ENCODE assay signal across 15 cellular contexts in the genomic region with DNA sequence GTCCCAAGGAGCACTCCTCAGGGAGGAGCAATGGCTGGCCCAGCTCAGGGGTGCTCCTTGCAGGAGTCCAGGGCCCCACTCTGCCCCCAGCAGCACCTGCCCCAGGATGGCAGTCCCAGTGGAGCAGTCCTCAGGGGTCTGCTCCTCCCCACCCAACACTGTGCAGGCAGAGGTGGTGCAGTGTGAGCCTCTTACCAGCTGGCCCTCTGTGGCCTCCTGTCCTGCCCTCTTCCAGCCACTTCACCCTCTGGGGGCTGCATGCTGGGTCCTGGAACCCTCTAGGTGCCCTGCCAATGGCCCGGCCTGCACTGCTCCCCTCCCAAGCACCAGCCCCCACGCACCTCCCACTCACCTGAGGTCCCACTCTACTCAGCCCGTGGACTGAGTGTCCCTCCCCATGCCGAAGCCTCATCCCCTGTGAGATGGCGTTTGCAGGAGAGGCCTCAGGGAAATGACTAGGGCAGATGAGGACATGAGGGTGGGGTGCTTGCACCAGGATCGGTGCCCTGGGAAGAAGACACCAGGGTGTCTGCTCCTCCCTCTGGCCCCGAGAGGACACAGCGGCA. TPM values are rescaled to one million over a fixed set of nuclear protein-coding genes. Genes with fewer than 3 reads are reported as not detected.
DNase-seq lines count a peak whose midpoint lies in the region; TF ChIP-seq lines count a peak whose summit lies in the region.
"Had no signal": no experiment of that assay in that cellular context is flagged by ENCODE, and none has a peak within 500 bp of the region (broad histone marks: within the 10 kb centered on the region; RNA-seq: fewer than 3 reads in every experiment).

No MANE protein-coding gene starts in this region.

- no peak overlapping the region for H3K4me3 ChIP-seq in osteoblast (ENCODE audit: insufficient read depth, low read length)

- DNase-seq in activated CD4-positive, alpha-beta T cell treated with anti-CD3 and anti-CD28 coated beads, Interleukin-2, amount 10 ng/mL, durations not matched to agents 24 days and 14 days, result peak; percentile 33
- DNase-seq in activated CD4-positive, alpha-beta T cell treated with anti-CD3 and anti-CD28 coated beads, Interleukin-2, amount 10 ng/mL, durations not matched to agents 7 days and 5 days, result no peak
- peak; percentile 6 for DNase-seq in D341Med (ENCODE audit: low spot score)
- DNase-seq in islet precursor cell, result peak; percentile 50
- DNase-seq in osteoblast (ENCODE audit: insufficient read length, low spot score, missing footprints), result peak; percentile 58
- no peak for DNase-seq in NCI-H1417 treated with DMSO at 0.1 percent for 48 hours (lab: John Stamatoyannopoulos, UW)
- DNase-seq in substantia nigra (lab: John Stamatoyannopoulos, UW), result no peak
- DNase-seq in DMS114 treated with DMSO at 0.1 percent for 48 hours (lab: John Stamatoyannopoulos, UW; ENCODE audit: unreplicated experiment), result no peak
- DNase-seq: 8988T; CD4-positive, alpha-beta memory T cell; NCI-H1436; NCI-H2029; NCI-H748 treated with DMSO at 0.1 percent for 48 hours; OCI-M1 had no signal

- no peak overlapping the region for H3K4me2 ChIP-seq in osteoblast (ENCODE audit: insufficient read depth, low read length)

- no peaks in the 10 kb centered on the region for H3K9me3 ChIP-seq in osteoblast (ENCODE audit: low read depth, low read length)

- H3K36me3 ChIP-seq in osteoblast (ENCODE audit: insufficient read depth, low read length), result no peaks in the 10 kb centered on the region

- H3K27ac ChIP-seq in osteoblast (ENCODE audit: low read depth, low read length), result no peak overlapping the region
- H3K27ac ChIP-seq in substantia nigra (ENCODE audit: low read depth, low read length, poor library complexity, severe bottlenecking), result no peak overlapping the region

- H3K4me3 Mint-ChIP-seq in activated CD4-positive, alpha-beta T cell treated with anti-CD3 and anti-CD28 coated beads, Interleukin-2, amount 10 ng/mL, durations not matched to agents 24 days and 14 days, result no peak overlapping the region
- H3K4me3 Mint-ChIP-seq in activated CD4-positive, alpha-beta T cell treated with anti-CD3 and anti-CD28 coated beads, Interleukin-2, amount 10 ng/mL, durations not matched to agents 7 days and 5 days, result no peak overlapping the region
- H3K4me3 Mint-ChIP-seq: CD4-positive, alpha-beta memory T cell; H9 had no signal

- H3K79me2 ChIP-seq in osteoblast (ENCODE audit: insufficient read depth, low read length), result no peaks in the 10 kb centered on the region

- no peak overlapping the region for H2AFZ ChIP-seq in osteoblast (ENCODE audit: low read length)

- H3K4me1 Mint-ChIP-seq in activated CD4-positive, alpha-beta T cell treated with anti-CD3 and anti-CD28 coated beads, Interleukin-2, amount 10 ng/mL, durations not matched to agents 24 days and 14 days, result no peaks in the 10 kb centered on the region
- no peaks in the 10 kb centered on the region for H3K4me1 Mint-ChIP-seq in activated CD4-positive, alpha-beta T cell treated with anti-CD3 and anti-CD28 coated beads, Interleukin-2, amount 10 ng/mL, durations not matched to agents 7 days and 5 days
- H3K4me1 Mint-ChIP-seq: CD4-positive, alpha-beta memory T cell had no signal

- H3K9me3 Mint-ChIP-seq in activated CD4-positive, alpha-beta T cell treated with anti-CD3 and anti-CD28 coated beads, Interleukin-2, amount 10 ng/mL, durations not matched to agents 24 days and 14 days, result no peaks in the 10 kb centered on the region
- no peaks in the 10 kb centered on the region for H3K9me3 Mint-ChIP-seq in activated CD4-positive, alpha-beta T cell treated with anti-CD3 and anti-CD28 coated beads, Interleukin-2, amount 10 ng/mL, durations not matched to agents 7 days and 5 days

- no peaks in the 10 kb centered on the region for H3K36me3 Mint-ChIP-seq in activated CD4-positive, alpha-beta T cell treated with anti-CD3 and anti-CD28 coated beads, Interleukin-2, amount 10 ng/mL, durations not matched to agents 24 days and 14 days (ENCODE audit: low read depth)
- no peaks in the 10 kb centered on the region for H3K36me3 Mint-ChIP-seq in activated CD4-positive, alpha-beta T cell treated with anti-CD3 and anti-CD28 coated beads, Interleukin-2, amount 10 ng/mL, durations not matched to agents 7 days and 5 days (ENCODE audit: low read depth)
- H3K36me3 Mint-ChIP-seq: CD4-positive, alpha-beta memory T cell had no signal

- intact Hi-C loops in activated CD4-positive, alpha-beta T cell treated with anti-CD3 and anti-CD28 coated beads, Interleukin-2, amount 10 ng/mL, durations not matched to agents 24 days and 14 days (cut with micrococcal nuclease), result no loop called here

- TF ChIP-seq CTCF in osteoblast (IDR thresholded peaks at IDR 0.05; ENCODE audit: extremely low read depth, low read depth, low read length), result no peak

- CTCF ChIA-PET in activated CD4-positive, alpha-beta T cell treated with anti-CD3 and anti-CD28 coated beads, Interleukin-2, amount 10 ng/mL, durations not matched to agents 7 days and 5 days (lab: Charles Lee), result no interaction called here

- no peaks in the 10 kb centered on the region for H3K27me3 ChIP-seq in osteoblast (ENCODE audit: insufficient read depth, low read length)

- H3K4me1 ChIP-seq in osteoblast (ENCODE audit: insufficient read depth, low read length), result peaks cover 33% of the 10 kb centered on the region

- H4K20me1 ChIP-seq in osteoblast (ENCODE audit: insufficient read depth, low read length), result no peaks in the 10 kb centered on the region

- H3K27ac Mint-ChIP-seq in activated CD4-positive, alpha-beta T cell treated with anti-CD3 and anti-CD28 coated beads, Interleukin-2, amount 10 ng/mL, durations not matched to agents 24 days and 14 days, result no peak overlapping the region
- no peak overlapping the region for H3K27ac Mint-ChIP-seq in activated CD4-positive, alpha-beta T cell treated with anti-CD3 and anti-CD28 coated beads, Interleukin-2, amount 10 ng/mL, durations not matched to agents 7 days and 5 days
- H3K27ac Mint-ChIP-seq: CD4-positive, alpha-beta memory T cell; H9 had no signal

- H3K27me3 Mint-ChIP-seq in activated CD4-positive, alpha-beta T cell treated with anti-CD3 and anti-CD28 coated beads, Interleukin-2, amount 10 ng/mL, durations not matched to agents 24 days and 14 days, result no peaks in the 10 kb centered on the region
- no peaks in the 10 kb centered on the region for H3K27me3 Mint-ChIP-seq in activated CD4-positive, alpha-beta T cell treated with anti-CD3 and anti-CD28 coated beads, Interleukin-2, amount 10 ng/mL, durations not matched to agents 7 days and 5 days

- POLR2A ChIA-PET in activated CD4-positive, alpha-beta T cell treated with anti-CD3 and anti-CD28 coated beads, Interleukin-2, amount 10 ng/mL, durations not matched to agents 7 days and 5 days (lab: Charles Lee), result no interaction called here

RNA-seq across cellular contexts. Expression of a gene that starts 47.1 kb away (rescaled TPM):
- total RNA-seq in activated CD4-positive, alpha-beta T cell treated with anti-CD3 and anti-CD28 coated beads, Interleukin-2, amount 10 ng/mL, durations not matched to agents 24 days and 14 days, result not detected in 2 replicates
- total RNA-seq in activated CD4-positive, alpha-beta T cell treated with anti-CD3 and anti-CD28 coated beads, Interleukin-2, amount 10 ng/mL, durations not matched to agents 7 days and 5 days, result under 1 TPM; 0.15 to 0.30 TPM
- total RNA-seq in osteoblast, result 571 and 801 TPM in 2 replicates

Comparison
In these comparisons a context has a peak if more than half of its experiments do, and no peak if none do; other contexts are left out.
1. DNase-seq: peak in activated CD4-positive, alpha-beta T cell treated with anti-CD3 and anti-CD28 coated beads, Interleukin-2, amount 10 ng/mL, durations not matched to agents 24 days and 14 days (single experiment), D341Med (single experiment), islet precursor cell (single experiment) and osteoblast (single experiment); none in activated CD4-positive, alpha-beta T cell treated with anti-CD3 and anti-CD28 coated beads, Interleukin-2, amount 10 ng/mL, durations not matched to agents 7 days and 5 days (single experiment), NCI-H1417 treated with DMSO at 0.1 percent for 48 hours (single experiment), substantia nigra (0 of 49) and DMS114 treated with DMSO at 0.1 percent for 48 hours (single experiment).
2. RNA of a gene that starts 47.1 kb away (total RNA-seq): 571 to 801 TPM in osteoblast; 0.15 to 0.30 TPM in activated CD4-positive, alpha-beta T cell treated with anti-CD3 and anti-CD28 coated beads, Interleukin-2, amount 10 ng/mL, durations not matched to agents 7 days and 5 days and not detected in activated CD4-positive, alpha-beta T cell treated with anti-CD3 and anti-CD28 coated beads, Interleukin-2, amount 10 ng/mL, durations not matched to agents 24 days and 14 days; every median in the first group is over 100 times any median in the second.